Comparison of ENCODE assay signal across 12 cellular contexts in the genomic region with DNA sequence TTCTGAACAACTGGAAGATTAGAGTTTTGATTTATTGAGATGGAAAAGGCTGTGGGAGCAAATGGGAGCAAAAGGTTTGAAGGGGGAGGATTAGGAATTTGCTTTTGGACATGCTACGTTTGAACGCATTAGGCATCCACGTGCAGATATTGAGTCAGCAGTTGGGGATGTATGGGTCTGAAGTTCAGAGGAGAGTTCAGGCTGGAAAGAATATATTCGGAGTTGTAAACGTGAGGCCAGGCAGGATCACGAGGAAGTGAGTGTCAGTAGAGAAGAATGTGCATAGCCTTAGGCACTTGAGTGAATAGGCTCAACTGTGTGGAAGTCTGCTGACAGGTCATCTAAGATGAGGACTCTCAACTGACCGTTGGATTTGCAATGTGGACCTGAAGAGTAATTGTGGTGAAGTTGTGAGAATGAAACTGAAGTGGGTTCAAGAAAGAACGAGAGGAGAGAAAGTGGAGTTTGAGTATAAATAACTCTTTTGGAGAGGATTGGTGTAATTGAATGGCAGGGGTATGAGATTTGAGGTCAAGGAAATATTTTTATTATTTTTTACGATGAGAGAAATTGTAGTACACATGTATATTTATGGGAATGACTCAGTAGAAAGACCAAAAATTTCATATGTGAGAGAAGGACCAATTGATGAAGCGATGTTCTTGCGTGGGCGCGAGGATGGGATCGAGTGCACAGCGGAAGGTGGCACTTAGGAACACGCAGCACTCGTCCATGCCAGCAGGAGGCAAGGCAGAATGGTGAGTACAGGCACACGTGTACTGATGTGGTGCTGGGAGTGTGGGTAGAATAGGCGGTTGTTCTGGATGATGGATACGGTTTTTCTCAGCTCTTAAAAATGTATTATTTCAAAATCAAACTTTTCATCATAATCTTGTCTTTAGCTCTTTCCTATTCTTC. TPM values are rescaled to one million over a fixed set of nuclear protein-coding genes. Genes with fewer than 3 reads are reported as not detected.
A peak's percentile ranks its signal among the peaks of the same experiment; 100 is the strongest.
DNase-seq lines count a peak whose midpoint lies in the region; ATAC-seq, FAIRE-seq and TF ChIP-seq lines count a peak whose summit lies in the region.
"Had no signal": no experiment of that assay in that cellular context is flagged by ENCODE, and none has a peak within 500 bp of the region (broad histone marks: within the 10 kb centered on the region; RNA-seq: fewer than 3 reads in every experiment).

No MANE protein-coding gene starts in this region.

- H2AFZ ChIP-seq in GM23248, result no peak overlapping the region

- H3K36me3 ChIP-seq in GM23248 (ENCODE audit: low read depth) (no peaks in the 10 kb centered on the region), RWPE2 (ENCODE audit: low read depth) (no peaks in the 10 kb centered on the region), pancreas (no peaks in the 10 kb centered on the region)
- H3K36me3 ChIP-seq: thoracic aorta had no signal

- H3K27me3 ChIP-seq in GM23248 (replicated peaks; ENCODE audit: insufficient read depth) (no peaks in the 10 kb centered on the region), RWPE2 (ENCODE audit: insufficient read depth, poor library complexity, severe bottlenecking) (no peaks in the 10 kb centered on the region), pancreas (no peaks in the 10 kb centered on the region)
- H3K27me3 ChIP-seq: body of pancreas had no signal

- peak overlapping the region; percentile 3 for H3K4me2 ChIP-seq in GM23248 (ENCODE audit: unreplicated experiment)

- H3K9me3 ChIP-seq in GM23248 (ENCODE audit: low read depth) (no peaks in the 10 kb centered on the region), RWPE2 (ENCODE audit: severe bottlenecking) (no peaks in the 10 kb centered on the region), pancreas (no peaks in the 10 kb centered on the region)
- H3K9me3 ChIP-seq: body of pancreas, thoracic aorta had no signal

- no peak overlapping the region for H3K9ac ChIP-seq in GM23248

- H3F3A ChIP-seq in GM23248 (ENCODE audit: insufficient read depth), result peaks cover 6% of the 10 kb centered on the region; the same call in 1 of the 2 replicates

- H3K27ac ChIP-seq in GM23248, result peak overlapping the region; percentile 36
- peak overlapping the region; percentile 42 for H3K27ac ChIP-seq in RWPE2 (ENCODE audit: poor library complexity, severe bottlenecking)
- H3K27ac ChIP-seq in pancreas, result no peak overlapping the region
- H3K27ac ChIP-seq: body of pancreas, thoracic aorta had no signal

- DNase-seq in GM23248 (peak; percentile 91), RWPE2 (ENCODE audit: low spot score) (peak; percentile 65), fibroblast of mammary gland (ENCODE audit: low read depth) (peak; percentile 75), renal cortical epithelial cell (ENCODE audit: low read depth) (peak; percentile 87), pancreas (no peak)
- no peak for DNase-seq in activated effector memory CD4-positive, alpha-beta T cell treated with anti-CD3 and anti-CD28 coated beads, Interleukin-2, amount 50 U/mL, for 16 hours
- DNase-seq: body of pancreas, NCI-H2171 had no signal

- ATAC-seq in RWPE2 (ENCODE audit: low read depth) (peak; percentile 94), GM21390 (IDR thresholded peaks at IDR 0.05; ENCODE audit: unreplicated experiment) (no peak), HG03571 (IDR thresholded peaks at IDR 0.05; ENCODE audit: unreplicated experiment) (no peak), pancreas (no peak)
- ATAC-seq: body of pancreas; natural killer cell treated with Interleukin-12 subunit alpha and Interleukin-12 subunit beta and Interleukin-15 and Interleukin-18, amount 100 ng/mL, for 72 hours had no signal

- intact Hi-C loops in pancreas (cut with DNase I), result no loop called here

- TF ChIP-seq CTCF in RWPE2 (IDR thresholded peaks at IDR 0.05; ENCODE audit: poor library complexity, severe bottlenecking) (no peak), fibroblast of mammary gland (conservative IDR thresholded peaks at IDR 0.05; ENCODE audit: control insufficient read depth, insufficient read depth, low read depth, low read length) (no peak), pancreas (IDR thresholded peaks at IDR 0.05) (no peak)

- no peaks in the 10 kb centered on the region for H3K79me2 ChIP-seq in GM23248 (ENCODE audit: insufficient read depth)

- no peaks in the 10 kb centered on the region for H3K9me2 ChIP-seq in GM23248 (ENCODE audit: insufficient read depth)

- in situ Hi-C loops in GM23248 (cut with MboI), result loop anchor here (10.0 to 25.0 kb wide), 2 partner anchors 487 to 694 kb away; no protein-coding TSS in a partner anchor

- H3K4me1 ChIP-seq in GM23248 (ENCODE audit: insufficient read depth) (peaks cover 17% of the 10 kb centered on the region), RWPE2 (ENCODE audit: insufficient read depth, poor library complexity, severe bottlenecking) (peaks cover 11% of the 10 kb centered on the region), pancreas (no peaks in the 10 kb centered on the region)
- H3K4me1 ChIP-seq: body of pancreas had no signal

- FAIRE-seq in pancreas (lab: Jason Lieb, UNC), result no peak

- H4K20me1 ChIP-seq in GM23248 (ENCODE audit: insufficient read depth), result no peaks in the 10 kb centered on the region; the same call in 1 of the 2 replicates

- H3K4me3 ChIP-seq in GM23248 (no peak overlapping the region), RWPE2 (ENCODE audit: severe bottlenecking) (no peak overlapping the region), fibroblast of mammary gland (ENCODE audit: control insufficient read depth, low read depth, low read length) (no peak overlapping the region), pancreas (no peak overlapping the region)
- H3K4me3 ChIP-seq: body of pancreas, thoracic aorta had no signal

- 58% methylated on average over 20 of the region's 20 CpGs for WGBS in GM23248 (ENCODE audit: low coverage in 1 of 2, low lambda C conversion rate in 2 of 2, missing lambda C conversion rate in 2 of 2), 2 experiments
- 69 to 73% methylated on average over 20 of the region's 20 CpGs for WGBS in pancreas, 2 donors

RNA-seq across cellular contexts. Expression of a gene that starts 40.5 kb away (rescaled TPM):
- total RNA-seq in GM23248 (2014; rRNA removed; shearing (Covaris generic)), result 16.3 and 20.6 TPM in 2 replicates
- polyA plus RNA-seq in GM23248 (2016; fragmentation: Nextera tagmentation; extraction: Ambion mirVana) (134 and 145 TPM in 2 replicates), pancreas (10 to 100 TPM; 22.1 to 22.6 TPM)
- total RNA-seq in renal cortical epithelial cell (14.7 and 17.4 TPM in 2 replicates), pancreas (10 to 100 TPM; 10.0 to 21.6 (median 15.2) TPM)

Comparison
In these comparisons a context has a peak if more than half of its experiments do, and no peak if none do; other contexts are left out.
1. DNase-seq: peak in GM23248 (single experiment), RWPE2 (single experiment), fibroblast of mammary gland (single experiment) and renal cortical epithelial cell (single experiment); none in activated effector memory CD4-positive, alpha-beta T cell treated with anti-CD3 and anti-CD28 coated beads, Interleukin-2, amount 50 U/mL, for 16 hours (single experiment) and pancreas (0 of 6).
2. H3K27ac ChIP-seq: peak in GM23248 (single experiment) and RWPE2 (single experiment); none in pancreas (0 of 4).